In genomic region chr17:12530126-12530525, GRCh38 we compare ENCODE assay signal across 28 cellular contexts.
"Had no signal": no experiment of that assay in that cellular context is flagged by ENCODE, and none has a peak within 500 bp of the region (broad histone marks: within the 10 kb centered on the region; RNA-seq: fewer than 3 reads in every experiment).

No MANE protein-coding gene starts in this region.

- H3K27me3 Mint-ChIP-seq: dendritic cell treated with granulocyte-macrophage colony-stimulating factor and Interleukin-4, amounts not matched to agents 40 ng/mL and 50 ng/mL, for 4 days; naive B cell; progenitor cell of endocrine pancreas; stimulated activated naive CD8-positive, alpha-beta T cell treated with anti-CD3 and anti-CD28 coated beads, Interleukin-15, amount 100 ng/mL, for 72 hours had no signal

- H3K36me3 ChIP-seq: gastroesophageal sphincter, heart left ventricle, lower lobe of right lung, neural progenitor cell, right lobe of liver, suprapubic skin, transverse colon, upper lobe of right lung, uterus had no signal

- H3K27ac Mint-ChIP-seq: dendritic cell treated with granulocyte-macrophage colony-stimulating factor and Interleukin-4, amounts not matched to agents 40 ng/mL and 50 ng/mL, for 4 days; endodermal cell; mesothelial cell of epicardium; naive B cell; neural progenitor cell; progenitor cell of endocrine pancreas; stimulated activated naive CD8-positive, alpha-beta T cell treated with anti-CD3 and anti-CD28 coated beads, Interleukin-15, amount 100 ng/mL, for 72 hours had no signal

- ATAC-seq: esophagus mucosa; foreskin keratinocyte; gastroesophageal sphincter; heart left ventricle; left ventricle myocardium superior; lower lobe of right lung; mucosa of descending colon; right lobe of liver; stimulated activated naive CD8-positive, alpha-beta T cell treated with anti-CD3 and anti-CD28 coated beads, Interleukin-15, amount 100 ng/mL, for 72 hours; upper lobe of right lung had no signal

- H3K4me3 Mint-ChIP-seq: dendritic cell treated with granulocyte-macrophage colony-stimulating factor and Interleukin-4, amounts not matched to agents 40 ng/mL and 50 ng/mL, for 4 days; endodermal cell; mesothelial cell of epicardium; naive B cell; nephron; neural progenitor cell; stimulated activated naive CD8-positive, alpha-beta T cell treated with anti-CD3 and anti-CD28 coated beads, Interleukin-15, amount 100 ng/mL, for 72 hours had no signal

- H3K27me3 ChIP-seq: foreskin keratinocyte, gastroesophageal sphincter, heart left ventricle, hepatocyte, neural progenitor cell, right lobe of liver, suprapubic skin, transverse colon, uterus had no signal

- H3K9me3 Mint-ChIP-seq: dendritic cell treated with granulocyte-macrophage colony-stimulating factor and Interleukin-4, amounts not matched to agents 40 ng/mL and 50 ng/mL, for 4 days; endodermal cell; mesothelial cell of epicardium; nephron; neural progenitor cell; stimulated activated naive CD8-positive, alpha-beta T cell treated with anti-CD3 and anti-CD28 coated beads, Interleukin-15, amount 100 ng/mL, for 72 hours had no signal

- H3K4me1 Mint-ChIP-seq: naive B cell; neural progenitor cell; stimulated activated naive CD8-positive, alpha-beta T cell treated with anti-CD3 and anti-CD28 coated beads, Interleukin-15, amount 100 ng/mL, for 72 hours had no signal

- H3K36me3 Mint-ChIP-seq: mesothelial cell of epicardium, naive B cell, neural progenitor cell had no signal

- DNase-seq: effector CD8-positive, alpha-beta T cell; endodermal cell; foreskin keratinocyte; heart left ventricle; left ventricle myocardium superior; lower lobe of right lung; mucosa of descending colon; naive B cell; right lobe of liver; small intestine; stimulated activated CD4-positive, alpha-beta T cell treated with anti-CD3 and anti-CD28 coated beads, Interleukin-12 subunit alpha, Interleukin-12 subunit beta, amount 100 ng/mL, for 4 hours; stimulated activated CD4-positive, alpha-beta T cell treated with anti-CD3 and anti-CD28 coated beads, Interleukin-1b, Interleukin-23, amount 100 ng/mL, for 48 hours; stimulated activated CD4-positive, alpha-beta T cell treated with anti-CD3 and anti-CD28 coated beads, Interleukin-4, amount 100 ng/mL, for 1 hour; stimulated activated CD8-positive, alpha-beta memory T cell treated with anti-CD3 and anti-CD28 coated beads, Interleukin-4, amount 100 ng/mL, for 48 hours; stimulated activated naive CD4-positive, alpha-beta T cell; stimulated activated naive CD8-positive, alpha-beta T cell treated with anti-CD3 and anti-CD28 coated beads, Interleukin-15, amount 100 ng/mL, for 72 hours; transverse colon; upper lobe of right lung; uterus had no signal

- H3K4me3 ChIP-seq: gastroesophageal sphincter, heart left ventricle, hepatocyte, lower lobe of right lung, mucosa of descending colon, neural progenitor cell, right lobe of liver, suprapubic skin, transverse colon, upper lobe of right lung, uterus had no signal
